25 cellular contexts compared by ENCODE assay signal in the genomic region with DNA sequence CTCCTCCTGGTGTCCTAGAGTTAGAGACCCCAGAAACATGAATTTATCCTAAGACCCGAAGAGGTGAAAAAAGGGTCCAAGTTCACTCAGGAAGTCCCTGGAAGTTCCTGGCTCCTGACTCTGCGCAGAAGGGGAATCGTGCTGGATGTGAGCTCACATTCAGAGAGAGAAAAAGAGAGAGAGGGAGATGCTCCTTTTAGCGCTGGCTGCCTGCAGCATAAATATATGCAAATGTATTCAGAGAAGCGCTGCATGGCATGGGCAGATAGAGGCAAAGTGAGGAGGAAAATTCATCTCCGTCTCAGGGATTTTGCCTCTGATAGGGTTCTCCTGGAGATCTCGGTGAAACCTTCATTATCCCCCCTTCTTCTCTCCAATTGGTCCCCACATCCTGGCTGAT.
DNase-seq lines count a peak whose midpoint lies in the region; ATAC-seq, FAIRE-seq and TF ChIP-seq lines count a peak whose summit lies in the region.
"Had no signal": no experiment of that assay in that cellular context is flagged by ENCODE, and none has a peak within 500 bp of the region (broad histone marks: within the 10 kb centered on the region; RNA-seq: fewer than 3 reads in every experiment).

No MANE protein-coding gene starts in this region.

- H3K4me1 Mint-ChIP-seq in astrocyte (ENCODE audit: low read depth, unreplicated experiment), result no peaks in the 10 kb centered on the region
- H3K4me1 Mint-ChIP-seq in activated CD8-positive, alpha-beta memory T cell treated with anti-CD3 and anti-CD28 coated beads, Interleukin-2, amount 10 ng/mL, durations not matched to agents 7 days and 5 days, result no peaks in the 10 kb centered on the region
- H3K4me1 Mint-ChIP-seq: CD14-positive monocyte; CD4-positive, alpha-beta memory T cell; CD4-positive, CD25-positive, alpha-beta regulatory T cell; CD8-positive, alpha-beta memory T cell had no signal

- H3K27me3 ChIP-seq in astrocyte (ENCODE audit: insufficient read depth, low read length) (no peaks in the 10 kb centered on the region), neural cell (ENCODE audit: insufficient read depth, low read depth, low read length) (no peaks in the 10 kb centered on the region)
- H3K27me3 ChIP-seq: BE2C, BLaER1 had no signal

- H4K20me1 ChIP-seq in astrocyte (ENCODE audit: insufficient read depth, low read length) (no peaks in the 10 kb centered on the region), neural cell (ENCODE audit: insufficient read depth) (no peaks in the 10 kb centered on the region)
- H4K20me1 ChIP-seq: BLaER1 had no signal

- no peaks in the 10 kb centered on the region for H3K79me2 ChIP-seq in astrocyte (ENCODE audit: insufficient read depth, low read length)
- H3K79me2 ChIP-seq in neural cell (replicated peaks; ENCODE audit: insufficient read depth, low read length), result no peaks in the 10 kb centered on the region

- H3K27me3 Mint-ChIP-seq in astrocyte (ENCODE audit: low read depth, unreplicated experiment), result peaks cover 12% of the 10 kb centered on the region
- H3K27me3 Mint-ChIP-seq in activated CD8-positive, alpha-beta memory T cell treated with anti-CD3 and anti-CD28 coated beads, Interleukin-2, amount 10 ng/mL, durations not matched to agents 7 days and 5 days, result no peaks in the 10 kb centered on the region
- H3K27me3 Mint-ChIP-seq: CD4-positive, CD25-positive, alpha-beta regulatory T cell had no signal

- ATAC-seq in activated CD8-positive, alpha-beta memory T cell treated with anti-CD3 and anti-CD28 coated beads, Interleukin-2, amount 10 ng/mL, durations not matched to agents 7 days and 5 days, result no peak
- ATAC-seq: GM12878 had no signal

- no peaks in the 10 kb centered on the region for H3K36me3 Mint-ChIP-seq in astrocyte (ENCODE audit: low read depth, unreplicated experiment)
- no peaks in the 10 kb centered on the region for H3K36me3 Mint-ChIP-seq in activated CD8-positive, alpha-beta memory T cell treated with anti-CD3 and anti-CD28 coated beads, Interleukin-2, amount 10 ng/mL, durations not matched to agents 7 days and 5 days
- H3K36me3 Mint-ChIP-seq: CD14-positive monocyte; CD4-positive, alpha-beta memory T cell; CD4-positive, CD25-positive, alpha-beta regulatory T cell had no signal

- no peaks in the 10 kb centered on the region for H3K9me3 Mint-ChIP-seq in astrocyte (ENCODE audit: unreplicated experiment)
- no peaks in the 10 kb centered on the region for H3K9me3 Mint-ChIP-seq in activated CD8-positive, alpha-beta memory T cell treated with anti-CD3 and anti-CD28 coated beads, Interleukin-2, amount 10 ng/mL, durations not matched to agents 7 days and 5 days (ENCODE audit: low read depth)

- no peak overlapping the region for H3K4me2 ChIP-seq in astrocyte (ENCODE audit: low read length)
- no peak overlapping the region for H3K4me2 ChIP-seq in neural cell (ENCODE audit: low read length)
- H3K4me2 ChIP-seq: A549, BLaER1 had no signal

- H3K27ac ChIP-seq in astrocyte (ENCODE audit: low read depth, low read length) (no peak overlapping the region), neural cell (ENCODE audit: low read length) (peak overlapping the region; percentile 86)
- H3K27ac ChIP-seq: 22Rv1, A549, BLaER1 had no signal

- peak; percentile 38 for TF ChIP-seq EP300 in neural cell (conservative IDR thresholded peaks at IDR 0.05; ENCODE audit: poor library complexity, severe bottlenecking)

- no peaks in the 10 kb centered on the region for H3K4me1 ChIP-seq in astrocyte (ENCODE audit: insufficient read depth, low read length)
- H3K4me1 ChIP-seq: A549 had no signal

- peaks cover 4% of the 10 kb centered on the region for H3K9me3 ChIP-seq in astrocyte (ENCODE audit: insufficient read depth, low read depth, low read length)
- H3K9me3 ChIP-seq in neural cell (ENCODE audit: low read length), result no peaks in the 10 kb centered on the region
- H3K9me3 ChIP-seq: BE2C, BLaER1 had no signal

- TF ChIP-seq CTCF in astrocyte (IDR thresholded peaks at IDR 0.05; ENCODE audit: insufficient read depth, low read depth, low read length), result no peak
- TF ChIP-seq CTCF in neural cell (IDR thresholded peaks at IDR 0.05; ENCODE audit: poor library complexity, severe bottlenecking), result no peak

- H3K9ac ChIP-seq in astrocyte (ENCODE audit: low read length) (no peak overlapping the region), neural cell (ENCODE audit: low read length) (peak overlapping the region; percentile 40)
- H3K9ac ChIP-seq: BLaER1 had no signal

- no peaks in the 10 kb centered on the region for H3K36me3 ChIP-seq in astrocyte (ENCODE audit: insufficient read depth, low read length)
- no peaks in the 10 kb centered on the region for H3K36me3 ChIP-seq in neural cell (ENCODE audit: insufficient read depth, low read length)
- H3K36me3 ChIP-seq: BE2C, BLaER1 had no signal

- H3K27ac Mint-ChIP-seq in astrocyte (ENCODE audit: unreplicated experiment), result peak overlapping the region; percentile 51
- H3K27ac Mint-ChIP-seq in activated CD8-positive, alpha-beta memory T cell treated with anti-CD3 and anti-CD28 coated beads, Interleukin-2, amount 10 ng/mL, durations not matched to agents 7 days and 5 days, result no peak overlapping the region
- H3K27ac Mint-ChIP-seq: CD4-positive, alpha-beta memory T cell; CD4-positive, CD25-positive, alpha-beta regulatory T cell; CD8-positive, alpha-beta memory T cell had no signal

- H3K9me2 ChIP-seq in neural cell (ENCODE audit: insufficient read depth, low read length), result no peaks in the 10 kb centered on the region

- no peak for FAIRE-seq in astrocyte (lab: Jason Lieb, UNC)
- FAIRE-seq: A549, GM12878, GM12892, GM19239 had no signal

- H3K4me3 Mint-ChIP-seq in astrocyte (ENCODE audit: unreplicated experiment), result no peak overlapping the region
- no peak overlapping the region for H3K4me3 Mint-ChIP-seq in activated CD8-positive, alpha-beta memory T cell treated with anti-CD3 and anti-CD28 coated beads, Interleukin-2, amount 10 ng/mL, durations not matched to agents 7 days and 5 days
- H3K4me3 Mint-ChIP-seq: CD14-positive monocyte; CD4-positive, alpha-beta memory T cell; CD4-positive, CD25-positive, alpha-beta regulatory T cell; CD8-positive, alpha-beta memory T cell had no signal

- no peak overlapping the region for H3K4me3 ChIP-seq in astrocyte (ENCODE audit: insufficient read depth, low read depth, low read length)
- H3K4me3 ChIP-seq in neural cell (ENCODE audit: low read length), result peak overlapping the region; percentile 32
- H3K4me3 ChIP-seq: A549, BLaER1, GM12878 had no signal

- DNase-seq in NCI-H526 treated with DMSO at 0.1 percent for 48 hours (lab: John Stamatoyannopoulos, UW), result peak; percentile 13
- no peak for DNase-seq in astrocyte (ENCODE audit: low read depth)
- DNase-seq in putamen (ENCODE audit: low spot score), result peak; percentile 48
- DNase-seq in activated CD8-positive, alpha-beta memory T cell treated with anti-CD3 and anti-CD28 coated beads, Interleukin-2, amount 10 ng/mL, durations not matched to agents 7 days and 5 days, result no peak
- no peak for DNase-seq in AML-193 (lab: John Stamatoyannopoulos, UW)
- DNase-seq in NCI-H2081 treated with DMSO at 0.1 percent for 48 hours (lab: John Stamatoyannopoulos, UW), result no peak
- DNase-seq: C1 segment of cervical spinal cord; CD4-positive, alpha-beta memory T cell; CD4-positive, CD25-positive, alpha-beta regulatory T cell; CD8-positive, alpha-beta memory T cell; COR-L47; DMS 273 treated with DMSO at 0.1 percent for 48 hours; DMS153; DMS53; DMS79; GDM1 had no signal

- TF ChIP-seq RAD21 in neural cell (conservative IDR thresholded peaks at IDR 0.05), result no peak

- CTCF ChIA-PET in activated CD8-positive, alpha-beta memory T cell treated with anti-CD3 and anti-CD28 coated beads, Interleukin-2, amount 10 ng/mL, durations not matched to agents 7 days and 5 days (lab: Charles Lee), result no interaction called here

- H3F3A ChIP-seq in neural cell (ENCODE audit: insufficient read depth, low read length, poor library complexity, severe bottlenecking), result peaks cover 4% of the 10 kb centered on the region

- no peak overlapping the region for H2AFZ ChIP-seq in astrocyte (ENCODE audit: low read depth, low read length)
- H2AFZ ChIP-seq in neural cell (ENCODE audit: low read depth, low read length), result no peak overlapping the region

TF ChIP-seq in neural cell, 6 proteins besides CTCF, POLR2A, EP300 and RAD21:
- no peak for TF ChIP-seq MXI1 (conservative IDR thresholded peaks at IDR 0.05; ENCODE audit: poor library complexity, severe bottlenecking)
- TF ChIP-seq, protein P1, sequence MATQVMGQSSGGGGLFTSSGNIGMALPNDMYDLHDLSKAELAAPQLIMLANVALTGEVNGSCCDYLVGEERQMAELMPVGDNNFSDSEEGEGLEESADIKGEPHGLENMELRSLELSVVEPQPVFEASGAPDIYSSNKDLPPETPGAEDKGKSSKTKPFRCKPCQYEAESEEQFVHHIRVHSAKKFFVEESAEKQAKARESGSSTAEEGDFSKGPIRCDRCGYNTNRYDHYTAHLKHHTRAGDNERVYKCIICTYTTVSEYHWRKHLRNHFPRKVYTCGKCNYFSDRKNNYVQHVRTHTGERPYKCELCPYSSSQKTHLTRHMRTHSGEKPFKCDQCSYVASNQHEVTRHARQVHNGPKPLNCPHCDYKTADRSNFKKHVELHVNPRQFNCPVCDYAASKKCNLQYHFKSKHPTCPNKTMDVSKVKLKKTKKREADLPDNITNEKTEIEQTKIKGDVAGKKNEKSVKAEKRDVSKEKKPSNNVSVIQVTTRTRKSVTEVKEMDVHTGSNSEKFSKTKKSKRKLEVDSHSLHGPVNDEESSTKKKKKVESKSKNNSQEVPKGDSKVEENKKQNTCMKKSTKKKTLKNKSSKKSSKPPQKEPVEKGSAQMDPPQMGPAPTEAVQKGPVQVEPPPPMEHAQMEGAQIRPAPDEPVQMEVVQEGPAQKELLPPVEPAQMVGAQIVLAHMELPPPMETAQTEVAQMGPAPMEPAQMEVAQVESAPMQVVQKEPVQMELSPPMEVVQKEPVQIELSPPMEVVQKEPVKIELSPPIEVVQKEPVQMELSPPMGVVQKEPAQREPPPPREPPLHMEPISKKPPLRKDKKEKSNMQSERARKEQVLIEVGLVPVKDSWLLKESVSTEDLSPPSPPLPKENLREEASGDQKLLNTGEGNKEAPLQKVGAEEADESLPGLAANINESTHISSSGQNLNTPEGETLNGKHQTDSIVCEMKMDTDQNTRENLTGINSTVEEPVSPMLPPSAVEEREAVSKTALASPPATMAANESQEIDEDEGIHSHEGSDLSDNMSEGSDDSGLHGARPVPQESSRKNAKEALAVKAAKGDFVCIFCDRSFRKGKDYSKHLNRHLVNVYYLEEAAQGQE (IDR thresholded peaks at IDR 0.05; ENCODE audit: borderline replicate concordance), result peak; percentile 48
- no peak for TF ChIP-seq EZH2 (IDR thresholded peaks at IDR 0.05; ENCODE audit: borderline replicate concordance, insufficient read depth, low read length, poor library complexity, severe bottlenecking)
- TF ChIP-seq TAF1 (IDR thresholded peaks at IDR 0.05; ENCODE audit: low read depth), result no peak
- peak; percentile 14 for TF ChIP-seq POLR2AphosphoS5 (IDR thresholded peaks at IDR 0.05)
- no peak for TF ChIP-seq SMC3 (conservative IDR thresholded peaks at IDR 0.05; ENCODE audit: poor library complexity)

Comparison
In these comparisons a context has a peak if more than half of its experiments do, and no peak if none do; other contexts are left out.
1. DNase-seq: peak in NCI-H526 treated with DMSO at 0.1 percent for 48 hours (single experiment) and putamen (single experiment); none in astrocyte (single experiment), activated CD8-positive, alpha-beta memory T cell treated with anti-CD3 and anti-CD28 coated beads, Interleukin-2, amount 10 ng/mL, durations not matched to agents 7 days and 5 days (single experiment), AML-193 (0 of 2) and NCI-H2081 treated with DMSO at 0.1 percent for 48 hours (single experiment).